ENCODE assay signal across 8 cellular contexts in genomic region chr3:150763122-150763840, GRCh38. TPM values are rescaled to one million over a fixed set of nuclear protein-coding genes. Genes with fewer than 3 reads are reported as not detected.
A peak's percentile ranks its signal among the peaks of the same experiment; 100 is the strongest.
DNase-seq lines count a peak whose midpoint lies in the region; ATAC-seq and TF ChIP-seq lines count a peak whose summit lies in the region.

SIAH2 (minus strand) TSS chr3:150763169; CDS start chr3:150762849, 320 bp downstream.

- H3K9me3 ChIP-seq in SU-DHL-6 (ENCODE audit: insufficient read depth, low read length) (no peaks in the 10 kb centered on the region), parathyroid adenoma (ENCODE audit: control insufficient read depth, low read length) (no peaks in the 10 kb centered on the region), tibial artery (no peaks in the 10 kb centered on the region)

- no peaks in the 10 kb centered on the region for H3K36me3 ChIP-seq in SU-DHL-6 (ENCODE audit: low read length)
- no peaks in the 10 kb centered on the region for H3K36me3 ChIP-seq in parathyroid adenoma (ENCODE audit: control insufficient read depth, insufficient read depth, low read length)
- H3K36me3 ChIP-seq in tibial artery, result no peaks in the 10 kb centered on the region

- H3K4me3 Mint-ChIP-seq in activated naive CD8-positive, alpha-beta T cell treated with anti-CD3 and anti-CD28 coated beads, Interleukin-2, amount 10 ng/mL, durations not matched to agents 7 days and 5 days, result peak within 1 kb of the TSS; percentile 99

- H3K9me3 Mint-ChIP-seq in activated naive CD8-positive, alpha-beta T cell treated with anti-CD3 and anti-CD28 coated beads, Interleukin-2, amount 10 ng/mL, durations not matched to agents 7 days and 5 days, result no peaks in the 10 kb centered on the region

- H3K27ac Mint-ChIP-seq in activated naive CD8-positive, alpha-beta T cell treated with anti-CD3 and anti-CD28 coated beads, Interleukin-2, amount 10 ng/mL, durations not matched to agents 7 days and 5 days, result peak within 1 kb of the TSS; percentile 99

- H3K4me2 ChIP-seq in SU-DHL-6 (ENCODE audit: low read depth, low read length, poor library complexity, severe bottlenecking) (peak within 1 kb of the TSS; percentile 91), parathyroid adenoma (ENCODE audit: low read length) (peak within 1 kb of the TSS; percentile 93)

- POLR2A ChIA-PET in activated naive CD8-positive, alpha-beta T cell treated with anti-CD3 and anti-CD28 coated beads, Interleukin-2, amount 10 ng/mL, durations not matched to agents 7 days and 5 days (lab: Charles Lee), result interaction anchor here (0.6 to 6.8 kb wide), 35 partner anchors 10 to 1481 kb away, joined by 3 to 85 read pairs (median 5); partner anchors contain the start of genes EIF2A, ERICH6, GPR171 and SELENOT

- intact Hi-C loops in Right ventricle myocardium inferior (cut with DNase I), result loop anchor here (1.0 to 5.0 kb wide), 3 partner anchors 41 to 216 kb away; partner anchors contain the start of genes EIF2A, SELENOT and SERP1
- intact Hi-C loops in tibial artery (cut with DNase I; ENCODE audit: low total_unique reads), result loop anchor here (5.0 to 10.0 kb wide), 3 partner anchors 161 to 358 kb away; partner anchors contain the start of genes EIF2A, SELENOT, SERP1 and TSC22D2

- H3F3A ChIP-seq in SU-DHL-6 (ENCODE audit: insufficient read depth), result peaks cover 45% of the 10 kb centered on the region

- no peaks in the 10 kb centered on the region for H3K9me2 ChIP-seq in SU-DHL-6 (replicated peaks; ENCODE audit: insufficient read depth, low read length)

- H3K36me3 Mint-ChIP-seq in activated naive CD8-positive, alpha-beta T cell treated with anti-CD3 and anti-CD28 coated beads, Interleukin-2, amount 10 ng/mL, durations not matched to agents 7 days and 5 days, result peaks cover 9% of the 10 kb centered on the region

- H3K4me3 ChIP-seq in SU-DHL-6 (ENCODE audit: insufficient read depth, low read length, poor library complexity, severe bottlenecking) (peak within 1 kb of the TSS; percentile 90), parathyroid adenoma (ENCODE audit: low read depth, low read length) (peak within 1 kb of the TSS; percentile 95), tibial artery (peak within 1 kb of the TSS; percentile 77 to 90)

- H3K9ac ChIP-seq in SU-DHL-6 (ENCODE audit: low read length), result peak within 1 kb of the TSS; percentile 74
- H3K9ac ChIP-seq in parathyroid adenoma, result peak within 1 kb of the TSS; percentile 54

- TF ChIP-seq CTCF in GM10266 (IDR thresholded peaks at IDR 0.05; ENCODE audit: control insufficient read depth, insufficient read depth, low read depth, missing control alignments) (no peak), SU-DHL-6 (IDR thresholded peaks at IDR 0.05; ENCODE audit: insufficient read depth, low read length, poor library complexity, severe bottlenecking) (no peak), parathyroid adenoma (IDR thresholded peaks at IDR 0.05) (no peak), tibial artery (IDR thresholded peaks at IDR 0.05) (no peak)

- ATAC-seq in HG02588 (IDR thresholded peaks at IDR 0.05; ENCODE audit: unreplicated experiment) (peak; percentile 54), Right ventricle myocardium inferior (peak; percentile 91)
- peak; percentile 81 for ATAC-seq in activated naive CD8-positive, alpha-beta T cell treated with anti-CD3 and anti-CD28 coated beads, Interleukin-2, amount 10 ng/mL, durations not matched to agents 7 days and 5 days (ENCODE audit: low read depth)

- peaks cover 11% of the 10 kb centered on the region; the same call in 1 of the 2 replicates for H4K20me1 ChIP-seq in SU-DHL-6 (ENCODE audit: low read depth, low read length)

- DNase-seq in GM10266 (ENCODE audit: extremely low spot score), result peak; percentile 94
- DNase-seq in NCI-H1092 treated with DMSO at 0.1 percent for 48 hours (lab: John Stamatoyannopoulos, UW), result peak; percentile 87
- peak; percentile 95 for DNase-seq in activated naive CD8-positive, alpha-beta T cell treated with anti-CD3 and anti-CD28 coated beads, Interleukin-2, amount 10 ng/mL, durations not matched to agents 7 days and 5 days
- peak; percentile 97 for DNase-seq in Right ventricle myocardium inferior (ENCODE audit: missing footprints)
- DNase-seq in tibial artery, result peak; percentile 92 to 96

- peaks cover 6% of the 10 kb centered on the region for H3K4me1 ChIP-seq in parathyroid adenoma
- H3K4me1 ChIP-seq in tibial artery, result peaks cover 3 to 40% (median 24%) of the 10 kb centered on the region in 4 donors

- H3K79me2 ChIP-seq in SU-DHL-6 (ENCODE audit: insufficient read depth, low read length) (peaks cover 37% of the 10 kb centered on the region), parathyroid adenoma (peaks cover 14% of the 10 kb centered on the region)

- H3K27ac ChIP-seq in SU-DHL-6 (ENCODE audit: low read depth, low read length), result peak within 1 kb of the TSS; percentile 96
- peak within 1 kb of the TSS; percentile 90 for H3K27ac ChIP-seq in parathyroid adenoma
- H3K27ac ChIP-seq in tibial artery, result peak within 1 kb of the TSS; percentile 99

- H3K4me1 Mint-ChIP-seq in activated naive CD8-positive, alpha-beta T cell treated with anti-CD3 and anti-CD28 coated beads, Interleukin-2, amount 10 ng/mL, durations not matched to agents 7 days and 5 days, result peaks cover 32% of the 10 kb centered on the region

- H2AFZ ChIP-seq in SU-DHL-6 (ENCODE audit: low read depth, low read length, severe bottlenecking) (peak within 1 kb of the TSS; percentile 22), parathyroid adenoma (peak within 1 kb of the TSS; percentile 93)

- H3K27me3 ChIP-seq in SU-DHL-6 (ENCODE audit: low read length) (no peaks in the 10 kb centered on the region), parathyroid adenoma (ENCODE audit: control insufficient read depth, insufficient read depth, low read length) (no peaks in the 10 kb centered on the region), tibial artery (no peaks in the 10 kb centered on the region)

- H3K27me3 Mint-ChIP-seq in activated naive CD8-positive, alpha-beta T cell treated with anti-CD3 and anti-CD28 coated beads, Interleukin-2, amount 10 ng/mL, durations not matched to agents 7 days and 5 days, result no peaks in the 10 kb centered on the region

RNA-seq across cellular contexts. Expression of gene SIAH2, which starts in this region (rescaled TPM):
- 10 to 100 TPM; 28.3 TPM for total RNA-seq in activated naive CD8-positive, alpha-beta T cell treated with anti-CD3 and anti-CD28 coated beads, Interleukin-2, amount 10 ng/mL, durations not matched to agents 7 days and 5 days
- total RNA-seq in Right ventricle myocardium inferior, result 20.6 TPM

Comparison
In these comparisons a context has a peak if more than half of its experiments do, and no peak if none do; other contexts are left out.
1. Peak in every context shown above with its lines: DNase-seq, ATAC-seq, H3K4me3 ChIP-seq and H3K27ac ChIP-seq.